Comparison of ENCODE assay signal across 19 cellular contexts in genomic region chr11:2365571-2366210, GRCh38.
"Had no signal": no experiment of that assay in that cellular context is flagged by ENCODE, and none has a peak within 500 bp of the region (broad histone marks: within the 10 kb centered on the region; RNA-seq: fewer than 3 reads in every experiment).

No MANE protein-coding gene starts in this region.

- H3K9me3 ChIP-seq: colonic mucosa, gastrocnemius medialis, mucosa of descending colon, uterus had no signal

- DNase-seq: activated CD4-positive, alpha-beta T cell treated with anti-CD3 and anti-CD28 coated beads for 4 hours; activated CD4-positive, alpha-beta T cell treated with anti-CD3 and anti-CD28 coated beads, Interleukin-2, amount 50 U/mL, for 4 hours; activated naive CD4-positive, alpha-beta T cell treated with anti-CD3 and anti-CD28 coated beads, Interleukin-2, amount 50 U/mL, for 16 hours; activated T-cell treated with anti-CD3 and anti-CD28 coated beads for 4 hours; activated T-cell treated with anti-CD3 and anti-CD28 coated beads, Interleukin-2, amount 50 U/mL, for 72 hours; amniotic stem cell; colonic mucosa; effector memory CD8-positive, alpha-beta T cell; erythroblast; gastrocnemius medialis; mesendoderm; mucosa of descending colon; stimulated activated CD4-positive, alpha-beta T cell treated with anti-CD3 and anti-CD28 coated beads, Interleukin-15, amount 100 ng/mL, for 24 hours; stimulated activated naive CD4-positive, alpha-beta T cell; T-helper 1 cell; trophoblast cell; uterus had no signal

- ATAC-seq: activated T-cell treated with anti-CD3 and anti-CD28 coated beads, Interleukin-2, amount 50 U/mL, for 72 hours; effector memory CD8-positive, alpha-beta T cell; gastrocnemius medialis; mucosa of descending colon; natural killer cell treated with Interleukin-12 subunit alpha and Interleukin-12 subunit beta and Interleukin-15 and Interleukin-18, amount 100 ng/mL, for 72 hours had no signal

- H3K4me1 ChIP-seq: colonic mucosa, gastrocnemius medialis, uterus had no signal

- H3K27me3 ChIP-seq: colonic mucosa, gastrocnemius medialis, uterus had no signal

- H3K4me3 ChIP-seq: colonic mucosa, gastrocnemius medialis, mucosa of descending colon, smooth muscle cell, uterus had no signal

- H3K27ac ChIP-seq: colonic mucosa, gastrocnemius medialis, uterus had no signal

- H3K36me3 ChIP-seq: colonic mucosa, gastrocnemius medialis, uterus had no signal
